ENCODE assay signal across 9 cellular contexts in the genomic region with DNA sequence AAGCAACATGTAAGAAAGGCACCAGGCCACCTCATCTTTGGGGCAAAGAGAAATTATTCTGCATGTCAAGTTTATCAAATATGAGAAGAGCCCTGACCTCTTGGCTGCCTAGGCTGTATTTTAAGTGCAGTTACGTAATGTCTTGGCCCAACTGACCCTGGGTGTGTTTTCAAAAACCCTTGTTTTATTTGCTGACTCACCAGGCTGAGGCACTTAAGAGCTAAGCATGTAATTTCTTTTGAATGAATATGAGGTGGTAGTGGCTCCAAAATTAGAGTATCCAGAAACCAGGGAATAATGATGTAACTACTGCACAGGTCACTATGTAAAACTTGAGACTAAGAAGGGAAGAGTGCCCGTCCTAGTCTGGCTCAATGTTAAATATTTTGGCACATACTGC. TPM values are rescaled to one million over a fixed set of nuclear protein-coding genes. Genes with fewer than 3 reads are reported as not detected.
DNase-seq lines count a peak whose midpoint lies in the region; ATAC-seq and TF ChIP-seq lines count a peak whose summit lies in the region.
"Had no signal": no experiment of that assay in that cellular context is flagged by ENCODE, and none has a peak within 500 bp of the region (broad histone marks: within the 10 kb centered on the region; RNA-seq: fewer than 3 reads in every experiment).

No MANE protein-coding gene starts in this region.

- H3K9me3 ChIP-seq in RWPE2 (ENCODE audit: severe bottlenecking), result peaks cover 14% of the 10 kb centered on the region
- no peaks in the 10 kb centered on the region for H3K9me3 ChIP-seq in testis
- H3K9me3 ChIP-seq in WERI-Rb-1 (ENCODE audit: severe bottlenecking), result peaks cover 10% of the 10 kb centered on the region

- TF ChIP-seq CTCF in RWPE2 (IDR thresholded peaks at IDR 0.05; ENCODE audit: poor library complexity, severe bottlenecking) (no peak), testis (IDR thresholded peaks at IDR 0.05) (no peak), WERI-Rb-1 (IDR thresholded peaks at IDR 0.05; ENCODE audit: low read depth, low read length) (no peak)

- no peaks in the 10 kb centered on the region for H3K36me3 ChIP-seq in RWPE2 (ENCODE audit: low read depth)
- H3K36me3 ChIP-seq in testis (ENCODE audit: low read depth, missing control alignments), result no peaks in the 10 kb centered on the region
- H3K36me3 ChIP-seq in WERI-Rb-1, result no peaks in the 10 kb centered on the region

- intact Hi-C loops in testis (cut with DNase I; ENCODE audit: low total_unique reads), result no loop called here

- no peak overlapping the region for H3K27ac ChIP-seq in RWPE2 (ENCODE audit: poor library complexity, severe bottlenecking)
- H3K27ac ChIP-seq in testis, result no peak overlapping the region
- H3K27ac ChIP-seq in WERI-Rb-1, result no peak overlapping the region

- DNase-seq in HS-5 (ENCODE audit: low read depth) (peak; percentile 68), RWPE2 (ENCODE audit: low spot score) (no peak), glomerular endothelial cell (ENCODE audit: extremely low read depth, low read depth, low spot score) (peak; percentile 3), testis (peak; percentile 37), WERI-Rb-1 (no peak)
- DNase-seq in effector CD8-positive, alpha-beta T cell (lab: John Stamatoyannopoulos, UW), result no peak
- no peak for DNase-seq in effector CD4-positive, alpha-beta T cell

- 39 to 46% methylated on average over 2 of the region's 2 CpGs for WGBS in testis, 2 donors

- peaks cover 24% of the 10 kb centered on the region for H3K4me1 ChIP-seq in RWPE2 (ENCODE audit: insufficient read depth, poor library complexity, severe bottlenecking)
- H3K4me1 ChIP-seq in testis, result no peaks in the 10 kb centered on the region

- H3K4me3 ChIP-seq in RWPE2 (ENCODE audit: severe bottlenecking) (no peak overlapping the region), testis (no peak overlapping the region), WERI-Rb-1 (ENCODE audit: low read depth, low read length) (no peak overlapping the region)

- TF ChIP-seq POLR2A in testis (IDR thresholded peaks at IDR 0.05), result no peak

- H3K27me3 ChIP-seq in RWPE2 (ENCODE audit: insufficient read depth, poor library complexity, severe bottlenecking) (no peaks in the 10 kb centered on the region), testis (no peaks in the 10 kb centered on the region), WERI-Rb-1 (ENCODE audit: insufficient read depth, low read depth, severe bottlenecking) (no peaks in the 10 kb centered on the region)

- ATAC-seq in RWPE2 (ENCODE audit: low read depth) (peak; percentile 94), GM18511 (IDR thresholded peaks at IDR 0.05; ENCODE audit: unreplicated experiment) (no peak)

RNA-seq across cellular contexts. Expression of gene PGPEP1L, which starts 24.3 kb away (rescaled TPM):
- total RNA-seq in glomerular endothelial cell, result not detected in 2 replicates
- total RNA-seq in testis, result 1 to 10 TPM; 3.6 to 4.3 TPM
- 3.0 TPM for polyA plus RNA-seq in testis (ENCODE audit: insufficient read depth, low read depth, low replicate concordance)
- total RNA-seq: neural crest cell had no signal

Comparison
In these comparisons a context has a peak if more than half of its experiments do, and no peak if none do; other contexts are left out.
1. DNase-seq: peak in HS-5 (single experiment), glomerular endothelial cell (single experiment) and testis (single experiment); none in RWPE2 (single experiment), effector CD8-positive, alpha-beta T cell (single experiment), WERI-Rb-1 (single experiment) and effector CD4-positive, alpha-beta T cell (single experiment).